In the genomic region with DNA sequence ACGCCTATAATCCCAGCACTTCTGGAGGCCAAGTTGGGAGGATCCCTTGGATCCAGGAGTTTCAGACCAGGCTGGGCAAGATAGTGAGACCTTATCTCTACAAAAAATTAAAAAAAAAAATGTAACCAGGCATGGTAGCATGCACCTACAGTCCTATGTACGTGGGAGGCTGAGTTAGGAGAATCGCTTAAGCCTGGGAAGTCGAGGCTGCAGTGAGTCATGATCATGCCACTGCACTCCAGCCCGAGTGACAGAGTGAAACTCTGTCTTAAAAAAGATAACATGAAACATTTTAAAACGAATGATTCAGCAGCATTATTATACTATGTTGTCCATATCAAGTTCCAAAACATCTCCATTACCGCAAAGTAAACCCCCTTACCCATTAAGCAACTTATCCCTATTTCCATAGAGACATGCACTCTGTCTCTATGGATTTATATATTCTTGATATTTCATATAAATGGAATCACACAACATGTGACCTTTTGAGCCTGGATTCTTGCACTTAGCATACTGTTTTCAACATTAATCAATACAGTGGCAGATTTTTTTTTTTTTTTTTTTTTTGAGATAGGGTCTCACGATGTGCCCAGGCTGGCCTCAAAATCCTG, we compare ENCODE assay signal across 19 cellular contexts. TPM values are rescaled to one million over a fixed set of nuclear protein-coding genes. Genes with fewer than 3 reads are reported as not detected.
DNase-seq lines count a peak whose midpoint lies in the region; ATAC-seq, FAIRE-seq and TF ChIP-seq lines count a peak whose summit lies in the region.
"Had no signal": no experiment of that assay in that cellular context is flagged by ENCODE, and none has a peak within 500 bp of the region (broad histone marks: within the 10 kb centered on the region; RNA-seq: fewer than 3 reads in every experiment).

No MANE protein-coding gene starts in this region.

- peak overlapping the region; percentile 64 for H3K27ac ChIP-seq in K562 (ENCODE audit: extremely low read depth, low read depth, low read length)
- no peak overlapping the region for H3K27ac ChIP-seq in breast epithelium

- POLR2A ChIA-PET in K562 (lab: Yijun Ruan, JAX), result interaction anchor here (1.0 kb wide), 1 partner anchor 240 kb away, joined by 3 read pairs; no protein-coding TSS in a partner anchor

- H3K36me3 ChIP-seq in K562 (ENCODE audit: control insufficient read depth, insufficient read depth, low read length), result peaks cover 42% of the 10 kb centered on the region; the same call in 2 of the 3 replicates
- no peaks in the 10 kb centered on the region for H3K36me3 ChIP-seq in breast epithelium

- H3K27ac Mint-ChIP-seq in activated T-cell treated with anti-CD3 and anti-CD28 coated beads, Interleukin-2, amount 50 U/mL, for 24 hours, result peak overlapping the region; percentile 50
- peak overlapping the region; percentile 53 for H3K27ac Mint-ChIP-seq in nephron progenitor cell

- H3K27me3 Mint-ChIP-seq in activated T-cell treated with anti-CD3 and anti-CD28 coated beads, Interleukin-2, amount 50 U/mL, for 24 hours, result no peaks in the 10 kb centered on the region
- no peaks in the 10 kb centered on the region for H3K27me3 Mint-ChIP-seq in activated T-cell treated with anti-CD3 and anti-CD28 coated beads, Interleukin-2, amount 50 U/mL, for 4 hours (ENCODE audit: low read depth)
- H3K27me3 Mint-ChIP-seq in nephron progenitor cell (ENCODE audit: low read depth, poor library complexity), result no peaks in the 10 kb centered on the region

- in situ Hi-C loops in K562 (cut with MboI), result no loop called here

- H3K4me1 ChIP-seq in K562 (replicated peaks in 1 of 2; ENCODE audit: control insufficient read depth in 2 of 2, insufficient read depth in 2 of 2, low read length in 2 of 2), result peaks cover 9 to 12% of the 10 kb centered on the region in 2 experiments; a peak in 4 of 5 replicates
- no peaks in the 10 kb centered on the region for H3K4me1 ChIP-seq in breast epithelium

- 0 out of 2 replicates have a peak overlapping the region, but pooled peaks have one; percentile 16 for H3K4me2 ChIP-seq in K562 (ENCODE audit: insufficient read depth, low read length)

- CTCF ChIA-PET in K562 (lab: Yijun Ruan, JAX; ENCODE audit: low intra/inter-chr PET ratio), result interaction anchor here (0.5 to 0.6 kb wide), 2 partner anchors 122 to 220 kb away, joined by 4 to 5 read pairs; no protein-coding TSS in a partner anchor

- BruUV-seq in K562 (replicated peaks; lab: Mats Ljungman, UMichigan), result no TSS peak

- H4K20me1 ChIP-seq in K562 (replicated peaks; ENCODE audit: control insufficient read depth, insufficient read depth, low read length), result no peaks in the 10 kb centered on the region

- DNase-seq in activated T-cell treated with anti-CD3 and anti-CD28 coated beads, Interleukin-2, amount 50 U/mL, for 24 hours, result no peak
- DNase-seq in activated T-cell treated with anti-CD3 and anti-CD28 coated beads, Interleukin-2, amount 50 U/mL, for 4 hours, result no peak
- DNase-seq in NCI-H226 (peak; percentile 26), K562 (ENCODE audit: extremely low read depth in 1 of 4, low spot score in 3 of 4) (peak in 2 of 4 experiments; percentile 12 to 86), nephron progenitor cell (no peak), breast epithelium (ENCODE audit: low spot score in 2 of 2) (no peak), dermis blood vessel endothelial cell (no peak)
- no peak for DNase-seq in activated CD4-positive, alpha-beta T cell treated with anti-CD3 and anti-CD28 coated beads, Interleukin-2, amount 50 U/mL, for 4 hours
- DNase-seq: DMS53, GOT3, KG1, MM.1S, NCI-H2029, NCI-H446 treated with DMSO at 0.1 percent for 48 hours, NCI-H526 treated with DMSO at 0.1 percent for 48 hours, RPMI8226, SHP77 had no signal

- peak; percentile 79 for TF ChIP-seq EP300 in K562 (IDR thresholded peaks at IDR 0.05; ENCODE audit: low read length)

- TF ChIP-seq RAD21 in K562 (CRISPR knock-in tag; conservative IDR thresholded peaks at IDR 0.05 in 1 of 2, IDR thresholded peaks at IDR 0.05 in 1 of 2), result no peak

- H3K79me2 ChIP-seq in K562 (ENCODE audit: control insufficient read depth, insufficient read depth, low read length), result no peaks in the 10 kb centered on the region

- TF ChIP-seq CTCF in K562 (IDR thresholded peaks at IDR 0.05 in 2 of 3, conservative IDR thresholded peaks at IDR 0.05 in 1 of 3; ENCODE audit: insufficient read depth in 2 of 3, low read depth in 1 of 3, low read length in 3 of 3), result no peak
- no peak for TF ChIP-seq CTCF in nephron progenitor cell (IDR thresholded peaks at IDR 0.05)
- no peak for TF ChIP-seq CTCF in breast epithelium (IDR thresholded peaks at IDR 0.05)

- peaks cover 6% of the 10 kb centered on the region for H3K4me1 Mint-ChIP-seq in activated T-cell treated with anti-CD3 and anti-CD28 coated beads, Interleukin-2, amount 50 U/mL, for 24 hours (ENCODE audit: low read depth)
- H3K4me1 Mint-ChIP-seq in activated T-cell treated with anti-CD3 and anti-CD28 coated beads, Interleukin-2, amount 50 U/mL, for 4 hours (ENCODE audit: low read depth), result peaks cover 8% of the 10 kb centered on the region
- H3K4me1 Mint-ChIP-seq in nephron progenitor cell, result peaks cover 42% of the 10 kb centered on the region

- intact Hi-C loops in K562 (cut with micrococcal nuclease), result no loop called here
- intact Hi-C loops in breast epithelium (cut with DNase I; ENCODE audit: low total_unique reads), result no loop called here

- FAIRE-seq in K562 (lab: Jason Lieb, UNC), result peak; percentile 82
- FAIRE-seq: G401.6 had no signal

- no peak for TF ChIP-seq POLR2A in K562 (conservative IDR thresholded peaks at IDR 0.05)
- no peak for TF ChIP-seq POLR2A in breast epithelium (IDR thresholded peaks at IDR 0.05)

- H3K4me3 ChIP-seq in K562, result no peak overlapping the region
- H3K4me3 ChIP-seq in breast epithelium, result no peak overlapping the region
- H3K4me3 ChIP-seq: HAP-1 had no signal

- H3K4me3 Mint-ChIP-seq in activated T-cell treated with anti-CD3 and anti-CD28 coated beads, Interleukin-2, amount 50 U/mL, for 24 hours, result no peak overlapping the region
- H3K4me3 Mint-ChIP-seq in activated T-cell treated with anti-CD3 and anti-CD28 coated beads, Interleukin-2, amount 50 U/mL, for 4 hours, result no peak overlapping the region
- no peak overlapping the region for H3K4me3 Mint-ChIP-seq in nephron progenitor cell

- no peaks in the 10 kb centered on the region for H3K27me3 ChIP-seq in K562 (ENCODE audit: control insufficient read depth in 2 of 2, insufficient read depth in 2 of 2, low read length in 2 of 2)
- H3K27me3 ChIP-seq in breast epithelium, result no peaks in the 10 kb centered on the region

- no peak for ATAC-seq in activated T-cell treated with anti-CD3 and anti-CD28 coated beads, Interleukin-2, amount 50 U/mL, for 4 hours
- peak; percentile 76 for ATAC-seq in K562

- H3K9ac ChIP-seq in K562 (ENCODE audit: insufficient read depth in 1 of 2, low read depth in 2 of 2, low read length in 2 of 2), result no peak overlapping the region

- H3K36me3 Mint-ChIP-seq in activated T-cell treated with anti-CD3 and anti-CD28 coated beads, Interleukin-2, amount 50 U/mL, for 24 hours (ENCODE audit: low read depth), result peaks cover 81% of the 10 kb centered on the region
- H3K36me3 Mint-ChIP-seq in activated T-cell treated with anti-CD3 and anti-CD28 coated beads, Interleukin-2, amount 50 U/mL, for 4 hours (ENCODE audit: insufficient read depth), result peaks cover 31% of the 10 kb centered on the region
- H3K36me3 Mint-ChIP-seq in nephron progenitor cell (ENCODE audit: low read depth), result peaks cover 78% of the 10 kb centered on the region

- H2AFZ ChIP-seq in K562 (ENCODE audit: low read depth, low read length), result no peak overlapping the region

- no peaks in the 10 kb centered on the region for H3K9me3 ChIP-seq in K562 (replicated peaks; ENCODE audit: control insufficient read depth, insufficient read depth, low read depth, low read length)
- no peaks in the 10 kb centered on the region for H3K9me3 ChIP-seq in breast epithelium
- H3K9me3 ChIP-seq: HAP-1 had no signal

- no peaks in the 10 kb centered on the region for H3K9me3 Mint-ChIP-seq in activated T-cell treated with anti-CD3 and anti-CD28 coated beads, Interleukin-2, amount 50 U/mL, for 24 hours
- no peaks in the 10 kb centered on the region for H3K9me3 Mint-ChIP-seq in activated T-cell treated with anti-CD3 and anti-CD28 coated beads, Interleukin-2, amount 50 U/mL, for 4 hours
- H3K9me3 Mint-ChIP-seq in nephron progenitor cell, result no peaks in the 10 kb centered on the region

- WGBS in K562 (ENCODE audit: insufficient coverage, low coverage, missing lambda C conversion rate), result 11% methylated on average over 8 of the region's 8 CpGs

- H3K9me1 ChIP-seq in K562 (ENCODE audit: control insufficient read depth, insufficient read depth, low read length), result no peaks in the 10 kb centered on the region

TF ChIP-seq in K562, 482 proteins besides CTCF, POLR2A, EP300 and RAD21 (continues in another document):
- no peak for TF ChIP-seq CBX8 (IDR thresholded peaks at IDR 0.05; ENCODE audit: borderline replicate concordance, extremely low read depth, low read depth, low read length, poor library complexity, severe bottlenecking)
- TF ChIP-seq CBFA2T2 (conservative IDR thresholded peaks at IDR 0.05), result peak; percentile 82
- TF ChIP-seq MEIS2 (IDR thresholded peaks at IDR 0.05; ENCODE audit: partially characterized antibody), result peak; percentile 76
- peak; percentile 31; the same call in 1 of the 2 replicates for TF ChIP-seq ZNF589 (CRISPR knock-in tag; IDR thresholded peaks at IDR 0.05; ENCODE audit: low read depth)
- peak; percentile 59 for TF ChIP-seq CEBPB (tag; IDR thresholded peaks at IDR 0.05)

RNA-seq across cellular contexts. Expression of a gene that starts 56.9 kb away (rescaled TPM):
- 10 to 100 TPM; 19.9 to 23.9 (median 22.8) TPM for total RNA-seq in activated T-cell treated with anti-CD3 and anti-CD28 coated beads, Interleukin-2, amount 50 U/mL, for 4 hours
- 33.3 and 49.4 TPM in 2 replicates for total RNA-seq in K562 (2011; cell fraction: chromatin; rRNA removed; ENCODE audit: low replicate concordance)
- total RNA-seq in K562 (2011; cell fraction: nucleolus; rRNA removed), result 14.5 and 18.4 TPM in 2 replicates
- 19.8 and 20.4 TPM in 2 replicates for total RNA-seq in K562 (2011; cell fraction: nucleoplasm; rRNA removed)
- 13.4 and 17.9 TPM in 2 replicates for total RNA-seq in K562 (2014; rRNA removed)
- total RNA-seq in K562 (2014; rRNA removed; fragmentation: Illumina TruSeq; extraction: Trizol), result 17.1 and 20.9 TPM in 2 replicates
- 19.3 and 21.0 TPM in 2 replicates for total RNA-seq in K562 (2015; rRNA removed; fragmentation: Illumina TruSeq; extraction: Trizol)
- 28.4 and 28.7 TPM in 2 replicates for total RNA-seq in K562 (2021)
- polyA plus RNA-seq in K562 (2011; rRNA removed), result 14.3 and 22.1 TPM in 2 replicates
- 10.6 and 10.8 TPM in 2 replicates for polyA plus RNA-seq in K562 (2011; cell fraction: cytosol; rRNA removed)
- 6.9 and 7.8 TPM in 2 replicates for polyA plus RNA-seq in K562 (2011; cell fraction: nucleus; rRNA removed)
- 15.1 and 18.0 TPM in 2 replicates for polyA plus RNA-seq in K562 (2012)
- polyA plus RNA-seq in K562 (2014; fragmentation: Illumina TruSeq; extraction: Trizol), result 24.7 and 25.1 TPM in 2 replicates
- polyA plus RNA-seq in K562 (2014; fragmentation: Nextera tagmentation; extraction: Ambion mirVana), result 1 to 10 TPM; 4.0 to 5.3 TPM
- polyA plus RNA-seq in K562 (2014; rRNA removed), result 12.3 and 14.0 TPM in 2 replicates
- polyA minus RNA-seq in K562 (2011; rRNA and poly(A)+ RNA removed), result 32.8 and 45.2 TPM in 2 replicates
- 12.0 and 21.4 TPM in 2 replicates for polyA minus RNA-seq in K562 (2011; cell fraction: cytosol; rRNA and poly(A)+ RNA removed)
- 10.4 and 16.4 TPM in 2 replicates for polyA minus RNA-seq in K562 (2011; cell fraction: nucleus; rRNA and poly(A)+ RNA removed)
- 10 to 100 TPM; 40.0 to 61.3 (median 43.0) TPM for total RNA-seq in breast epithelium
- 45.6 and 55.3 TPM in 2 replicates for total RNA-seq in dermis blood vessel endothelial cell
